ENCODE assay signal across 10 cellular contexts in the genomic region with DNA sequence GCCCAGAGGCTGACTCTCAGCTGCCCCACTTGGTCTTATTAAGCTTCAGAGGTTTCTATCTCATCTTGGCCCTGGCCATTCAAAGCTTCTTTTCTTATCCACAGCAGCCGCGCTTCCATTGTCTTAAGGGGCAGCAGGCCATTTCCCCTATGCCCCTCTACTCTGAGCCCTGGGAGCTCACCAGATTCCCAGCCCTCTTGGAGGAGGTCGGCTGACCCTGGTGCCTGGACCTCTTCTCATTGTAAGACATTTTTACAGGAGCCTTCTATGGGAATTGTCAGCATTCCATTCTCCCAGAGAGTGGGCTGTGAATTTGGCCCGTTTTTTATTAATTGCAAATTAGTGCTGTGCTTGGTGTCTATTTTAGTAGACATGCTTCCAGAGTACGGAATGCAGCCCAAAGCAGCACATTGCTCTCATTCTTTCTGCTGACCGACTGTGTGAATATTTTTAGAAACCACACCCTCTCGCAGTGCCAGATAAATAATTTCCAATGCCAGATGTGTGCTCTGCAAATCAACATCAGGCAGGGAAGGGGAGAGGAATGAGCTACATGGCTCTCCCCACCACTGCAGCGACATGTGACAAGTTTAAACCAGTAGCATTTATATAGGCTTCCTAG. TPM values are rescaled to one million over a fixed set of nuclear protein-coding genes. Genes with fewer than 3 reads are reported as not detected.
A peak's percentile ranks its signal among the peaks of the same experiment; 100 is the strongest.
DNase-seq lines count a peak whose midpoint lies in the region; ATAC-seq, FAIRE-seq and TF ChIP-seq lines count a peak whose summit lies in the region.
"Had no signal": no experiment of that assay in that cellular context is flagged by ENCODE, and none has a peak within 500 bp of the region (broad histone marks: within the 10 kb centered on the region; RNA-seq: fewer than 3 reads in every experiment).

No MANE protein-coding gene starts in this region.

- no peak for TF ChIP-seq CTCF in kidney (IDR thresholded peaks at IDR 0.05; ENCODE audit: borderline replicate concordance, extremely low read depth, insufficient read depth)

- no peak for ATAC-seq in HG02970 (IDR thresholded peaks at IDR 0.05; ENCODE audit: low FRiP score, unreplicated experiment)
- ATAC-seq: mucosa of descending colon had no signal

- peaks cover 10% of the 10 kb centered on the region for H3K79me2 ChIP-seq in GM23248 (ENCODE audit: insufficient read depth)

- H2AFZ ChIP-seq in GM23248: no peak overlapping the region

- in situ Hi-C loops in GM23248 (cut with MboI): no loop called here

- H3K27ac ChIP-seq in GM23248: peak overlapping the region; percentile 81
- peak overlapping the region; percentile 72 for H3K27ac ChIP-seq in cingulate gyrus (ENCODE audit: low read depth, low read length)
- peak overlapping the region; percentile 29 to 68 for H3K27ac ChIP-seq in kidney (ENCODE audit: low read depth in 2 of 2, low read length in 2 of 2)
- H3K27ac ChIP-seq in substantia nigra (ENCODE audit: low read depth, low read length, poor library complexity, severe bottlenecking): peak overlapping the region; percentile 56

- WGBS in GM23248 (ENCODE audit: low coverage in 1 of 2, low lambda C conversion rate in 2 of 2, missing lambda C conversion rate in 2 of 2), 2 experiments: 8 to 13% methylated on average over 8 of the region's 8 CpGs

- H4K20me1 ChIP-seq in GM23248 (ENCODE audit: insufficient read depth): no peaks in the 10 kb centered on the region

- H3K4me2 ChIP-seq in GM23248 (ENCODE audit: unreplicated experiment): peak overlapping the region; percentile 72

- H3F3A ChIP-seq in GM23248 (ENCODE audit: insufficient read depth): peaks cover 68% of the 10 kb centered on the region

- FAIRE-seq in kidney (lab: Jason Lieb, UNC): no peak

- no peaks in the 10 kb centered on the region for H3K9me2 ChIP-seq in GM23248 (ENCODE audit: insufficient read depth)

- H3K27me3 ChIP-seq in GM23248 (replicated peaks; ENCODE audit: insufficient read depth): no peaks in the 10 kb centered on the region

- DNase-seq in GM23248 (peak; percentile 81), kidney (no peak), substantia nigra (lab: John Stamatoyannopoulos, UW) (peak in 2 of 49 donors; percentile 17 to 36), cortex of kidney (lab: John Stamatoyannopoulos, UW) (no peak), NCI-H524 (lab: John Stamatoyannopoulos, UW) (no peak)
- no peak for DNase-seq in stimulated activated CD4-positive, alpha-beta T cell treated with anti-CD3 and anti-CD28 coated beads, Interleukin-4, amount 100 ng/mL, for 4 hours
- DNase-seq: mucosa of descending colon, NCI-H526 had no signal

- peaks cover 14% of the 10 kb centered on the region; the same call in 1 of the 2 replicates for H3K36me3 ChIP-seq in GM23248 (ENCODE audit: low read depth)
- peaks cover 0 to 4% of the 10 kb centered on the region in 2 donors for H3K36me3 ChIP-seq in kidney (ENCODE audit: control insufficient read depth in 1 of 2, insufficient read depth in 2 of 2, low read length in 2 of 2)

- peak overlapping the region; percentile 61 for H3K9ac ChIP-seq in GM23248
- no peak overlapping the region for H3K9ac ChIP-seq in kidney (ENCODE audit: low read length in 2 of 2)

- H3K9me3 ChIP-seq in GM23248 (ENCODE audit: low read depth): no peaks in the 10 kb centered on the region
- no peaks in the 10 kb centered on the region for H3K9me3 ChIP-seq in kidney (ENCODE audit: control insufficient read depth in 1 of 2, low read length in 2 of 2)
- H3K9me3 ChIP-seq: mucosa of descending colon had no signal

- peak overlapping the region; percentile 15; the same call in 1 of the 2 replicates for H3K4me3 ChIP-seq in GM23248
- no peak overlapping the region for H3K4me3 ChIP-seq in kidney (ENCODE audit: low read length in 2 of 2)
- H3K4me3 ChIP-seq: mucosa of descending colon had no signal

- H3K4me1 ChIP-seq in GM23248 (ENCODE audit: insufficient read depth): peaks cover 72% of the 10 kb centered on the region
- H3K4me1 ChIP-seq in kidney (ENCODE audit: control insufficient read depth in 1 of 2, insufficient read depth in 1 of 2, low read depth in 1 of 2, low read length in 2 of 2): peaks cover 7 to 11% of the 10 kb centered on the region in 2 donors

- intact Hi-C loops in kidney (cut with DNase I): no loop called here

RNA-seq across cellular contexts. Expression of a gene that starts 58.5 kb away (rescaled TPM):
- total RNA-seq in GM23248 (2014; rRNA removed; shearing (Covaris generic)): 29.6 and 45.7 TPM in 2 replicates
- polyA plus RNA-seq in GM23248 (2016; fragmentation: Nextera tagmentation; extraction: Ambion mirVana) (11.1 and 13.4 TPM in 2 replicates), kidney (ENCODE audit: insufficient read depth, low read depth, low replicate concordance) (2.9 TPM)
- total RNA-seq in kidney: 28.8 TPM
